Comparison of ENCODE assay signal across 15 cellular contexts in the genomic region with DNA sequence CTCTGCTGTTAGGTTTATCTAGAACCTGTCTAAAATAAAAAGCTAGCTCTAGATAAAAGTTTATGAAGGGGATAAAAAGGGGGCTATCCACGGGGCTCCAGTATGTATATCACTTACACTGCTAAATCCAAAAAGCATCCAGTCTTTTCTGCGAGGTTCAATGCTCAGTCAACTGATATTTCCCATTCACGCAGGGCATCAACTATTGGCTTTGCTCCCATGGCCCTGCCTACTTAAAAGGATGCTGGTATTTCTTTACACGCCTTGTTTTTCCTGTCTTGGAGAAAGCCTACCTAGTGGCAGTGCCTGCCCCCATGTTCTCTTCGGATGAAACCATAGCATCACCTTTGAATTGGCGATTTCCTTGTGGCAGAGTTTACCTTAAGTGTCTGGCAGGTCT. TPM values are rescaled to one million over a fixed set of nuclear protein-coding genes. Genes with fewer than 3 reads are reported as not detected.
DNase-seq lines count a peak whose midpoint lies in the region; ATAC-seq and TF ChIP-seq lines count a peak whose summit lies in the region.
"Had no signal": no experiment of that assay in that cellular context is flagged by ENCODE, and none has a peak within 500 bp of the region (broad histone marks: within the 10 kb centered on the region; RNA-seq: fewer than 3 reads in every experiment).

No MANE protein-coding gene starts in this region.

- H2AFZ ChIP-seq in smooth muscle cell (ENCODE audit: low read depth) (no peak overlapping the region), PC-9 (no peak overlapping the region)

- H3K4me1 ChIP-seq in smooth muscle cell (ENCODE audit: low read depth) (peaks cover 40% of the 10 kb centered on the region), PC-9 (replicated peaks; ENCODE audit: insufficient read depth) (peaks cover 42% of the 10 kb centered on the region)
- H3K4me1 ChIP-seq: uterus had no signal

- CTCF ChIA-PET in activated naive CD4-positive, alpha-beta T cell treated with anti-CD3 and anti-CD28 coated beads for 36 hours (lab: Charles Lee), result no interaction called here
- CTCF ChIA-PET in RWPE1 (lab: Yijun Ruan, JAX) (no interaction called here), PC-9 (lab: Charles Lee) (interaction anchor here (0.5 kb wide), 1 partner anchor 101 kb away, joined by 10 read pairs; no protein-coding TSS in a partner anchor)

- no peak for ATAC-seq in activated naive CD4-positive, alpha-beta T cell treated with anti-CD3 and anti-CD28 coated beads, Interleukin-2, amount 50 U/mL, for 72 hours
- ATAC-seq in GM19023 (IDR thresholded peaks at IDR 0.05; ENCODE audit: unreplicated experiment), result no peak
- ATAC-seq in GM18517 (IDR thresholded peaks at IDR 0.05; ENCODE audit: unreplicated experiment), result no peak
- ATAC-seq: activated CD8-positive, alpha-beta T cell treated with anti-CD3 and anti-CD28 coated beads, Interleukin-2, amount 10 ng/mL, durations not matched to agents 7 days and 5 days had no signal

- WGBS in smooth muscle cell (ENCODE audit: low lambda C conversion rate), result 74% methylated on average over 6 of the region's 6 CpGs

- H3K27ac Mint-ChIP-seq in activated naive CD4-positive, alpha-beta T cell treated with anti-CD3 and anti-CD28 coated beads for 36 hours, result peak overlapping the region; percentile 2
- no peak overlapping the region for H3K27ac Mint-ChIP-seq in activated naive CD4-positive, alpha-beta T cell treated with anti-CD3 and anti-CD28 coated beads, Interleukin-2, amount 50 U/mL, for 72 hours
- H3K27ac Mint-ChIP-seq in endothelial cell (ENCODE audit: unreplicated experiment), result peak overlapping the region; percentile 71

- POLR2A ChIA-PET in RWPE1 (lab: Yijun Ruan, JAX; ENCODE audit: low non-redundant PET) (no interaction called here), PC-9 (lab: Charles Lee; ENCODE audit: unreplicated experiment) (no interaction called here)

- no peaks in the 10 kb centered on the region for H3K9me3 Mint-ChIP-seq in activated naive CD4-positive, alpha-beta T cell treated with anti-CD3 and anti-CD28 coated beads for 36 hours
- no peaks in the 10 kb centered on the region for H3K9me3 Mint-ChIP-seq in activated naive CD4-positive, alpha-beta T cell treated with anti-CD3 and anti-CD28 coated beads, Interleukin-2, amount 50 U/mL, for 72 hours
- H3K9me3 Mint-ChIP-seq in endothelial cell (ENCODE audit: unreplicated experiment), result no peaks in the 10 kb centered on the region
- H3K9me3 Mint-ChIP-seq: CD4-positive, alpha-beta memory T cell had no signal

- H3K4me3 Mint-ChIP-seq in activated naive CD4-positive, alpha-beta T cell treated with anti-CD3 and anti-CD28 coated beads for 36 hours, result no peak overlapping the region
- peak overlapping the region; percentile 68 for H3K4me3 Mint-ChIP-seq in endothelial cell (ENCODE audit: unreplicated experiment)
- H3K4me3 Mint-ChIP-seq: activated CD8-positive, alpha-beta T cell treated with anti-CD3 and anti-CD28 coated beads, Interleukin-2, amount 10 ng/mL, durations not matched to agents 7 days and 5 days had no signal

- H3K9ac ChIP-seq in smooth muscle cell (ENCODE audit: low read depth), result no peak overlapping the region

- H3K27me3 ChIP-seq in smooth muscle cell (ENCODE audit: low read depth) (no peaks in the 10 kb centered on the region), PC-9 (ENCODE audit: insufficient read depth, low read depth) (no peaks in the 10 kb centered on the region)
- H3K27me3 ChIP-seq: uterus had no signal

- no peak for DNase-seq in activated naive CD4-positive, alpha-beta T cell treated with anti-CD3 and anti-CD28 coated beads for 36 hours
- DNase-seq in activated naive CD4-positive, alpha-beta T cell treated with anti-CD3 and anti-CD28 coated beads, Interleukin-2, amount 50 U/mL, for 72 hours (ENCODE audit: low spot score in 2 of 2), result no peak
- DNase-seq in RWPE1 (ENCODE audit: low spot score) (no peak), endothelial cell (ENCODE audit: low spot score) (no peak), smooth muscle cell (lab: John Stamatoyannopoulos, UW; ENCODE audit: unreplicated experiment) (no peak), PC-9 (no peak)
- DNase-seq: erythroblast; midbrain; NK-92 treated with Interleukin-12 subunit alpha and Interleukin-12 subunit beta, amount 100 ng/mL, for 24 hours; nucleus accumbens; uterus had no signal

- BruUV-seq in PC-9 (replicated peaks; lab: Mats Ljungman, UMichigan), result no TSS peak

- H3K36me3 ChIP-seq in smooth muscle cell (ENCODE audit: low read depth) (no peaks in the 10 kb centered on the region), PC-9 (ENCODE audit: low read depth) (peaks cover 64% of the 10 kb centered on the region)
- H3K36me3 ChIP-seq: uterus had no signal

- H3K9me3 ChIP-seq in smooth muscle cell (replicated peaks; ENCODE audit: low read depth) (no peaks in the 10 kb centered on the region), PC-9 (ENCODE audit: insufficient read depth, low read depth) (no peaks in the 10 kb centered on the region)
- H3K9me3 ChIP-seq: uterus had no signal

- intact Hi-C loops in activated naive CD4-positive, alpha-beta T cell treated with anti-CD3 and anti-CD28 coated beads for 36 hours (cut with micrococcal nuclease), result loop anchor here (2.0 kb wide), 1 partner anchor 232 kb away; no protein-coding TSS in a partner anchor
- intact Hi-C loops in PC-9 (cut with micrococcal nuclease; ENCODE audit: unreplicated experiment), result no loop called here

- H3K79me2 ChIP-seq in smooth muscle cell (ENCODE audit: low read depth) (peaks cover 100% of the 10 kb centered on the region), PC-9 (ENCODE audit: low read depth) (peaks cover 100% of the 10 kb centered on the region)

- H3K27ac ChIP-seq in RWPE1 (peak overlapping the region; percentile 5; the same call in 1 of the 2 replicates), smooth muscle cell (ENCODE audit: low read depth) (peak overlapping the region; percentile 65), PC-9 (no peak overlapping the region; the same call in 1 of the 2 replicates)

- TF ChIP-seq CTCF in RWPE1 (conservative IDR thresholded peaks at IDR 0.05; ENCODE audit: low read depth) (no peak), endothelial cell (IDR thresholded peaks at IDR 0.05; ENCODE audit: unreplicated experiment) (no peak), smooth muscle cell (IDR thresholded peaks at IDR 0.05; ENCODE audit: borderline replicate concordance, insufficient read depth, poor library complexity, severe bottlenecking) (no peak), PC-9 (conservative IDR thresholded peaks at IDR 0.05) (no peak)

- H3K9me2 ChIP-seq in PC-9 (ENCODE audit: insufficient read depth), result no peaks in the 10 kb centered on the region

- H3K4me1 Mint-ChIP-seq in activated naive CD4-positive, alpha-beta T cell treated with anti-CD3 and anti-CD28 coated beads for 36 hours (ENCODE audit: low read depth), result peaks cover 34% of the 10 kb centered on the region
- H3K4me1 Mint-ChIP-seq in endothelial cell (ENCODE audit: unreplicated experiment), result peaks cover 90% of the 10 kb centered on the region

- no peaks in the 10 kb centered on the region for H3K36me3 Mint-ChIP-seq in activated naive CD4-positive, alpha-beta T cell treated with anti-CD3 and anti-CD28 coated beads for 36 hours (ENCODE audit: low read depth)
- no peaks in the 10 kb centered on the region for H3K36me3 Mint-ChIP-seq in activated naive CD4-positive, alpha-beta T cell treated with anti-CD3 and anti-CD28 coated beads, Interleukin-2, amount 50 U/mL, for 72 hours
- H3K36me3 Mint-ChIP-seq in endothelial cell (ENCODE audit: low read depth, unreplicated experiment), result peaks cover 48% of the 10 kb centered on the region
- H3K36me3 Mint-ChIP-seq: CD4-positive, alpha-beta memory T cell had no signal

- peaks cover 100% of the 10 kb centered on the region for H4K20me1 ChIP-seq in smooth muscle cell (ENCODE audit: low read depth)
- peaks cover 98% of the 10 kb centered on the region for H4K20me1 ChIP-seq in PC-9 (ENCODE audit: insufficient read depth)

- no peak overlapping the region for H3K4me2 ChIP-seq in smooth muscle cell
- no peak overlapping the region for H3K4me2 ChIP-seq in PC-9

- H3K27me3 Mint-ChIP-seq in activated naive CD4-positive, alpha-beta T cell treated with anti-CD3 and anti-CD28 coated beads for 36 hours (ENCODE audit: low read depth), result peaks cover 11% of the 10 kb centered on the region
- H3K27me3 Mint-ChIP-seq in endothelial cell (ENCODE audit: unreplicated experiment), result peaks cover 11% of the 10 kb centered on the region

- H3F3A ChIP-seq in smooth muscle cell (ENCODE audit: low read depth) (peaks cover 46% of the 10 kb centered on the region), PC-9 (ENCODE audit: insufficient read depth, low read depth) (peaks cover 61% of the 10 kb centered on the region)

- H3K4me3 ChIP-seq in smooth muscle cell (no peak overlapping the region), PC-9 (no peak overlapping the region)
- H3K4me3 ChIP-seq: uterus had no signal

RNA-seq across cellular contexts. Expression of a gene that starts 8.1 kb away (rescaled TPM):
- total RNA-seq in activated naive CD4-positive, alpha-beta T cell treated with anti-CD3 and anti-CD28 coated beads for 36 hours, result under 1 TPM; 0.31 to 0.67 TPM
- total RNA-seq in activated naive CD4-positive, alpha-beta T cell treated with anti-CD3 and anti-CD28 coated beads, Interleukin-2, amount 50 U/mL, for 72 hours, result under 1 TPM; 0.16 to 0.51 TPM
- total RNA-seq in endothelial cell (ENCODE audit: unreplicated experiment) (74.2 TPM), smooth muscle cell (62.7 and 74.2 TPM in 2 replicates), PC-9 (2021) (6.9 and 11.0 TPM in 2 replicates)
- 47.4 and 49.3 TPM in 2 replicates for polyA plus RNA-seq in smooth muscle cell
- total RNA-seq: CD4-positive, alpha-beta memory T cell had no signal
- polyA plus RNA-seq: CD4-positive, alpha-beta memory T cell had no signal

Comparison
In these comparisons a context has a peak if more than half of its experiments do, and no peak if none do; other contexts are left out.
1. H3K27ac Mint-ChIP-seq: peak in activated naive CD4-positive, alpha-beta T cell treated with anti-CD3 and anti-CD28 coated beads for 36 hours (single experiment) and endothelial cell (single experiment); none in activated naive CD4-positive, alpha-beta T cell treated with anti-CD3 and anti-CD28 coated beads, Interleukin-2, amount 50 U/mL, for 72 hours (0 of 2).